ENCODE assay signal across 8 cellular contexts in the genomic region with DNA sequence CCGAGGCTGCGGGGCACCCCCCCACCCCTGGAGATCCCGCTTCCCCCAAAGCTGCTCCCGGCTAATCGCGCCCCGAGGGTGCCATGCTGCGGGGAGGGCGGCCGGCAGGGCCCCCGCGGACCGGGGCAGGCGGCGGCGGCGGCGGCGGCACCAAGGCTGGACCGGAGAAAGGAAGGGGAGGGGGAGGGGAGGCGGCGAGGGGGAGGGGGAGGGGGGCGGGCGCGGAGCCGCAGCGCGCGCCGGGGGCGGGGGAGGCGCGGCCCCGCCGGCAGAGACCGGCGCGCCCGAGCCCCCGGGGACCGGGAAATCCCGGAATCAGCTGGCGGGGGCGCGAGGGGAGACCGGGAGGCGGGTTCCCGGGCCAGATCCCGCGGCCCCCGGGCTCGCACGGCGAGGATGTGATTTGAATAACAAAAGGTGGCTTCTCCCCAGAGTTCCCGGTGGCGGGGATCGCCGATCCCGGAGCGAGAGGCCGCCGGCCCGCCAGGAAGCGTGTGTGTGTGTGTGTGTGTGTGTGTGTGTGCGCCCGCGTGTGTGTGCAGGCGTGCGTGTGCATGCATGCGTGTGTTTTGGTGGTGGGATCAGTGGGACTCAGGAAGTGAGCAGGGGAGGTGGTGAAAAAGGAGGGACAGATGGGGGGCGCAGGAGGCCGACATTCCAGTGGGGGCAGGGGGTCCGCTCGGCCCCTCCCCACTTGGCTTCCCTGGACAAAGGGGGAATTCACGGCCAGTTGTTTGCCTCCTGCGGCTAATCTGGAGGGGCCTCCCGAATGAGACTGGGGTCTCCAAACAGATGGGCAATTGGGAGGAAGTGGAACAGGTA.
A peak's percentile ranks its signal among the peaks of the same experiment; 100 is the strongest.
DNase-seq lines count a peak whose midpoint lies in the region; ATAC-seq and TF ChIP-seq lines count a peak whose summit lies in the region.

No MANE protein-coding gene starts in this region.

- peak; percentile 47 for DNase-seq in NCI-H345 (lab: John Stamatoyannopoulos, UW)
- DNase-seq in NCI-H345 treated with DMSO at 0.1 percent for 48 hours (lab: John Stamatoyannopoulos, UW; ENCODE audit: unreplicated experiment), result no peak
- peak; percentile 53 for DNase-seq in NCI-H2227 treated with DMSO at 0.1 percent for 48 hours (lab: John Stamatoyannopoulos, UW)
- DNase-seq in fibroblast of the aortic adventitia (ENCODE audit: low read depth), result peak; percentile 31
- peak; percentile 66 for DNase-seq in natural killer cell treated with Interleukin-12 subunit alpha and Interleukin-12 subunit beta and Interleukin-15 and Interleukin-18, amount 100 ng/mL, for 72 hours (ENCODE audit: low spot score)
- peak; percentile 59 for DNase-seq in ureter (ENCODE audit: low spot score)

- H3K27ac Mint-ChIP-seq in activated T-helper 17 cell treated with anti-CD3 and anti-CD28 coated beads, Interleukin-2, amount 50 U/mL, for 72 hours, result peak overlapping the region; percentile 79
- peak overlapping the region; percentile 43 to 66 for H3K27ac Mint-ChIP-seq in natural killer cell treated with Interleukin-12 subunit alpha and Interleukin-12 subunit beta and Interleukin-15 and Interleukin-18, amount 100 ng/mL, for 72 hours

- peak; percentile 33 for ATAC-seq in activated T-helper 17 cell treated with anti-CD3 and anti-CD28 coated beads, Interleukin-2, amount 50 U/mL, for 72 hours (replicated peaks)
- peak; percentile 52 to 67 for ATAC-seq in natural killer cell treated with Interleukin-12 subunit alpha and Interleukin-12 subunit beta and Interleukin-15 and Interleukin-18, amount 100 ng/mL, for 72 hours
- no peak for ATAC-seq in HG02938 (IDR thresholded peaks at IDR 0.05; ENCODE audit: unreplicated experiment)

- no peaks in the 10 kb centered on the region for H3K9me3 Mint-ChIP-seq in activated T-helper 17 cell treated with anti-CD3 and anti-CD28 coated beads, Interleukin-2, amount 50 U/mL, for 72 hours
- H3K9me3 Mint-ChIP-seq in natural killer cell treated with Interleukin-12 subunit alpha and Interleukin-12 subunit beta and Interleukin-15 and Interleukin-18, amount 100 ng/mL, for 72 hours, result no peaks in the 10 kb centered on the region

- H3K27me3 Mint-ChIP-seq in activated T-helper 17 cell treated with anti-CD3 and anti-CD28 coated beads, Interleukin-2, amount 50 U/mL, for 72 hours, result no peaks in the 10 kb centered on the region
- H3K27me3 Mint-ChIP-seq in natural killer cell treated with Interleukin-12 subunit alpha and Interleukin-12 subunit beta and Interleukin-15 and Interleukin-18, amount 100 ng/mL, for 72 hours, result no peaks in the 10 kb centered on the region

- H3K4me1 Mint-ChIP-seq in activated T-helper 17 cell treated with anti-CD3 and anti-CD28 coated beads, Interleukin-2, amount 50 U/mL, for 72 hours, result peaks cover 9% of the 10 kb centered on the region
- H3K4me1 Mint-ChIP-seq in natural killer cell treated with Interleukin-12 subunit alpha and Interleukin-12 subunit beta and Interleukin-15 and Interleukin-18, amount 100 ng/mL, for 72 hours (ENCODE audit: low read depth in 2 of 2), result peaks cover 15 to 16% of the 10 kb centered on the region in 2 donors

- no peak for TF ChIP-seq CTCF in fibroblast of the aortic adventitia (IDR thresholded peaks at IDR 0.05; ENCODE audit: insufficient read depth, low read length)

- H3K4me3 Mint-ChIP-seq in activated T-helper 17 cell treated with anti-CD3 and anti-CD28 coated beads, Interleukin-2, amount 50 U/mL, for 72 hours, result peak overlapping the region; percentile 83
- peak overlapping the region; percentile 79 for H3K4me3 Mint-ChIP-seq in natural killer cell treated with Interleukin-12 subunit alpha and Interleukin-12 subunit beta and Interleukin-15 and Interleukin-18, amount 100 ng/mL, for 72 hours

- no peaks in the 10 kb centered on the region for H3K36me3 Mint-ChIP-seq in activated T-helper 17 cell treated with anti-CD3 and anti-CD28 coated beads, Interleukin-2, amount 50 U/mL, for 72 hours (ENCODE audit: low read depth)
- no peaks in the 10 kb centered on the region for H3K36me3 Mint-ChIP-seq in natural killer cell treated with Interleukin-12 subunit alpha and Interleukin-12 subunit beta and Interleukin-15 and Interleukin-18, amount 100 ng/mL, for 72 hours

- H3K4me3 ChIP-seq in fibroblast of the aortic adventitia (ENCODE audit: low read depth, low read length), result peak overlapping the region; percentile 68
